ENCODE assay signal across 8 cellular contexts in the genomic region with DNA sequence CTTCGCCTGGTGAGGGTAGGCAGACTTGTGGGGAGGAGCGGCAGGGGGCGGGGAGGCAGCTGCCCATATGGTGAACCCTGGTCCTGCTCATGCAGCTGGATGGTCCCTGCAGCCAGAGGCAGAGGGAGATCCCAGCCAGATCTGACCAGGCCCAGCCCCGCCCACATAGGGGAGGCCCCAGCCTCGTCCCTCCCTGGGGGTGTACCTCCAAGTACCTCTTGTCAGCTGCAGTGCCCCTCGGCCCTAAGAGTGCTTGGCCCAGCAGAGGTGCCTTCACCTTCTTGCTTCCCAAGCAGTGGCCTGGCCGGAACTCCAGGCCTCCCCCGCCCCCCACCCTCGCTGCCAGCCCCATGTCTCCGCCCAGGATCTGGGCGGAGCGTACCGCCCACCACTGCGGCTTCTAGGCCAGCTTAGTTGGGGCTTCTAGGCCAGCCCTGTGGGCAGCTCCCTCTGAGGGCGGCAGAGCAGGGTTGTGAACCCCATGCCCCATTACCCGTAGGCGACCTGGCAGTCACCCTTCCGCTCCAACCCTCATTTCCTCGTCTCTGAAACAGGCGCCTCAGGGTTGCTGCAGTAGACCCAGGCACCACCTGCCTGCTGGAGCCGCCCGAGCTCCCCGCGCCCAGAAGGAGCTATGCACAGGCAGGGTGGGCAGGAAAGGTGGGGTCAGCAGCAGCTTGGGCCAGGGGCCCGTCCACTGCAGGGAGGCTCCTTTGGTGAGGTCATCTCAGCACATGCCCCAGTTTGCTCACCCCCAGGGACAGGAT. TPM values are rescaled to one million over a fixed set of nuclear protein-coding genes. Genes with fewer than 3 reads are reported as not detected.
DNase-seq lines count a peak whose midpoint lies in the region; ATAC-seq, FAIRE-seq and TF ChIP-seq lines count a peak whose summit lies in the region.

A gene with protein sequence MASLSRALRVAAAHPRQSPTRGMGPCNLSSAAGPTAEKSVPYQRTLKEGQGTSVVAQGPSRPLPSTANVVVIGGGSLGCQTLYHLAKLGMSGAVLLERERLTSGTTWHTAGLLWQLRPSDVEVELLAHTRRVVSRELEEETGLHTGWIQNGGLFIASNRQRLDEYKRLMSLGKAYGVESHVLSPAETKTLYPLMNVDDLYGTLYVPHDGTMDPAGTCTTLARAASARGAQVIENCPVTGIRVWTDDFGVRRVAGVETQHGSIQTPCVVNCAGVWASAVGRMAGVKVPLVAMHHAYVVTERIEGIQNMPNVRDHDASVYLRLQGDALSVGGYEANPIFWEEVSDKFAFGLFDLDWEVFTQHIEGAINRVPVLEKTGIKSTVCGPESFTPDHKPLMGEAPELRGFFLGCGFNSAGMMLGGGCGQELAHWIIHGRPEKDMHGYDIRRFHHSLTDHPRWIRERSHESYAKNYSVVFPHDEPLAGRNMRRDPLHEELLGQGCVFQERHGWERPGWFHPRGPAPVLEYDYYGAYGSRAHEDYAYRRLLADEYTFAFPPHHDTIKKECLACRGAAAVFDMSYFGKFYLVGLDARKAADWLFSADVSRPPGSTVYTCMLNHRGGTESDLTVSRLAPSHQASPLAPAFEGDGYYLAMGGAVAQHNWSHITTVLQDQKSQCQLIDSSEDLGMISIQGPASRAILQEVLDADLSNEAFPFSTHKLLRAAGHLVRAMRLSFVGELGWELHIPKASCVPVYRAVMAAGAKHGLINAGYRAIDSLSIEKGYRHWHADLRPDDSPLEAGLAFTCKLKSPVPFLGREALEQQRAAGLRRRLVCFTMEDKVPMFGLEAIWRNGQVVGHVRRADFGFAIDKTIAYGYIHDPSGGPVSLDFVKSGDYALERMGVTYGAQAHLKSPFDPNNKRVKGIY (minus strand): TSS at position 314 of the 767 bp plus-strand sequence. CDS start 4,179 bp downstream, outside the sequence.

- H3K36me3 ChIP-seq in gastroesophageal sphincter = no peaks in the 10 kb centered on the region
- H3K36me3 ChIP-seq in neuron (ENCODE audit: insufficient read depth, low read length) = no peaks in the 10 kb centered on the region

- ATAC-seq in gastroesophageal sphincter = peak; percentile 60
- ATAC-seq in HG02610 (IDR thresholded peaks at IDR 0.05; ENCODE audit: unreplicated experiment) = no peak

- H3K27ac ChIP-seq in gastroesophageal sphincter = no peak within 1 kb of the TSS

- TF ChIP-seq POLR2A in GM12892 (IDR thresholded peaks at IDR 0.05; ENCODE audit: low read depth, low read length) = no peak
- no peak for TF ChIP-seq POLR2A in gastroesophageal sphincter (IDR thresholded peaks at IDR 0.05)

- TF ChIP-seq CTCF in gastroesophageal sphincter (IDR thresholded peaks at IDR 0.05) = no peak

- H2AFZ ChIP-seq in neuron (ENCODE audit: low read depth, low read length) = peak within 1 kb of the TSS; percentile 75

- H3K4me3 ChIP-seq in gastroesophageal sphincter = peak within 1 kb of the TSS; percentile 29 to 48
- peak within 1 kb of the TSS; percentile 55 for H3K4me3 ChIP-seq in neuron (ENCODE audit: low read length)

- peak within 1 kb of the TSS; percentile 45 for H3K4me3 Mint-ChIP-seq in activated T-cell treated with anti-CD3 and anti-CD28 coated beads, Interleukin-2, amount 50 U/mL, for 24 hours

- FAIRE-seq in GM12892 (lab: Jason Lieb, UNC) = peak; percentile 51
- peak; percentile 27 for FAIRE-seq in urothelium cell line (lab: Jason Lieb, UNC)

- H3K27me3 ChIP-seq in gastroesophageal sphincter = no peaks in the 10 kb centered on the region
- no peaks in the 10 kb centered on the region for H3K27me3 ChIP-seq in neuron (ENCODE audit: insufficient read depth, low read length)

- H3K9me3 Mint-ChIP-seq in activated T-cell treated with anti-CD3 and anti-CD28 coated beads, Interleukin-2, amount 50 U/mL, for 24 hours = no peaks in the 10 kb centered on the region

- DNase-seq in GM12892 (ENCODE audit: insufficient read length) (peak; percentile 80), NCI-H2196 treated with DMSO at 0.1 percent for 48 hours (lab: John Stamatoyannopoulos, UW; ENCODE audit: unreplicated experiment) (peak; percentile 74), urothelium cell line (ENCODE audit: low spot score) (peak; percentile 56), NCI-H2107 treated with DMSO at 0.1 percent for 48 hours (lab: John Stamatoyannopoulos, UW; ENCODE audit: unreplicated experiment) (no peak)
- peak; percentile 76 for DNase-seq in activated T-cell treated with anti-CD3 and anti-CD28 coated beads, Interleukin-2, amount 50 U/mL, for 24 hours

- H3K27ac Mint-ChIP-seq in activated T-cell treated with anti-CD3 and anti-CD28 coated beads, Interleukin-2, amount 50 U/mL, for 24 hours = peak within 1 kb of the TSS; percentile 37

- peaks cover 9% of the 10 kb centered on the region for H3K4me1 Mint-ChIP-seq in activated T-cell treated with anti-CD3 and anti-CD28 coated beads, Interleukin-2, amount 50 U/mL, for 24 hours (ENCODE audit: low read depth)

- H3K9me3 ChIP-seq in gastroesophageal sphincter (no peaks in the 10 kb centered on the region), neuron (ENCODE audit: low read length) (no peaks in the 10 kb centered on the region)

- TF ChIP-seq EP300 in gastroesophageal sphincter (IDR thresholded peaks at IDR 0.05) = no peak

- no peaks in the 10 kb centered on the region for H3K27me3 Mint-ChIP-seq in activated T-cell treated with anti-CD3 and anti-CD28 coated beads, Interleukin-2, amount 50 U/mL, for 24 hours

- peaks cover 0 to 18% (median 0%) of the 10 kb centered on the region in 3 donors for H3K4me1 ChIP-seq in gastroesophageal sphincter
- H3K4me1 ChIP-seq in neuron (ENCODE audit: insufficient read depth, low read length) = peaks cover 9% of the 10 kb centered on the region

- H3K36me3 Mint-ChIP-seq in activated T-cell treated with anti-CD3 and anti-CD28 coated beads, Interleukin-2, amount 50 U/mL, for 24 hours (ENCODE audit: low read depth) = no peaks in the 10 kb centered on the region

- WGBS in gastroesophageal sphincter (ENCODE audit: low coverage in 1 of 2), 2 donors = 80% methylated on average over 1 of the region's 25 CpGs; no CpG with 5 or more reads in 1 of the 2 donors

RNA-seq across cellular contexts. Expression of the gene that starts here (rescaled TPM):
- polyA plus RNA-seq in GM12892 (2012; ENCODE audit: missing spikeins) = not detected
- total RNA-seq in gastroesophageal sphincter = 1 to 10 TPM in 2 of 4 donors, under 1 TPM in 1, not detected in 1; 0.62 to 2.3 (median 1.2) TPM
